7 cellular contexts compared by ENCODE assay signal in genomic region chr7:67260166-67260586, GRCh38.
DNase-seq lines count a peak whose midpoint lies in the region; ATAC-seq and TF ChIP-seq lines count a peak whose summit lies in the region.
"Not testable (repeated sequence)": the region's sequence is repeated elsewhere in the genome, so short reads cannot be mapped to it uniquely, and the experiment has no call there.

No MANE protein-coding gene starts in this region.

- DNase-seq in DMS53 (lab: John Stamatoyannopoulos, UW) (peak; percentile 32), NCI-H2029 (lab: John Stamatoyannopoulos, UW) (peak; percentile 26), T follicular helper cell (ENCODE audit: low read depth) (peak; percentile 14), epithelial cell of esophagus (ENCODE audit: low read depth) (peak; percentile 25)
- peak; percentile 40 for DNase-seq in activated CD8-positive, alpha-beta T cell treated with anti-CD3 and anti-CD28 coated beads for 36 hours
- DNase-seq in activated naive CD4-positive, alpha-beta T cell treated with anti-CD3 and anti-CD28 coated beads, Interleukin-2, amount 50 U/mL, for 16 hours, result peak; percentile 11
- DNase-seq in stimulated activated CD4-positive, alpha-beta T cell treated with anti-CD3 and anti-CD28 coated beads, Interleukin-12 subunit alpha, Interleukin-12 subunit beta, amount 100 ng/mL, for 4 hours, result peak; percentile 1

- H3K27me3 Mint-ChIP-seq in activated CD8-positive, alpha-beta T cell treated with anti-CD3 and anti-CD28 coated beads for 36 hours, result not testable (repeated sequence)

- ATAC-seq in activated CD8-positive, alpha-beta T cell treated with anti-CD3 and anti-CD28 coated beads for 36 hours, result not testable (repeated sequence)

- H3K4me3 Mint-ChIP-seq in activated CD8-positive, alpha-beta T cell treated with anti-CD3 and anti-CD28 coated beads for 36 hours, result not testable (repeated sequence)

- peaks cover 21% of the 10 kb centered on the region for H3K36me3 Mint-ChIP-seq in activated CD8-positive, alpha-beta T cell treated with anti-CD3 and anti-CD28 coated beads for 36 hours (ENCODE audit: low read depth)

- not testable (repeated sequence) for H3K4me1 Mint-ChIP-seq in activated CD8-positive, alpha-beta T cell treated with anti-CD3 and anti-CD28 coated beads for 36 hours (ENCODE audit: low read depth)

- CTCF ChIA-PET in activated CD8-positive, alpha-beta T cell treated with anti-CD3 and anti-CD28 coated beads for 36 hours (lab: Charles Lee), result not testable (repeated sequence)

- not testable (repeated sequence) for H3K9me3 Mint-ChIP-seq in activated CD8-positive, alpha-beta T cell treated with anti-CD3 and anti-CD28 coated beads for 36 hours

- peak overlapping the region; percentile 20 for H3K27ac Mint-ChIP-seq in activated CD8-positive, alpha-beta T cell treated with anti-CD3 and anti-CD28 coated beads for 36 hours

- H3K4me3 ChIP-seq in epithelial cell of esophagus (ENCODE audit: low read length), result not testable (repeated sequence)

- intact Hi-C loops in activated CD8-positive, alpha-beta T cell treated with anti-CD3 and anti-CD28 coated beads for 36 hours (cut with micrococcal nuclease), result not testable (repeated sequence)

- TF ChIP-seq CTCF in activated CD8-positive, alpha-beta T cell treated with anti-CD3 and anti-CD28 coated beads for 36 hours (IDR thresholded peaks at IDR 0.05); epithelial cell of esophagus (IDR thresholded peaks at IDR 0.05; ENCODE audit: insufficient read depth, low read depth, low read length, missing control alignments): not testable (repeated sequence)

- POLR2A ChIA-PET in activated CD8-positive, alpha-beta T cell treated with anti-CD3 and anti-CD28 coated beads for 36 hours (lab: Charles Lee), result not testable (repeated sequence)
